15 cellular contexts compared by ENCODE assay signal in genomic region chr11:2522636-2523255, GRCh38.
DNase-seq lines count a peak whose midpoint lies in the region; ATAC-seq, FAIRE-seq and TF ChIP-seq lines count a peak whose summit lies in the region.
"Had no signal": no experiment of that assay in that cellular context is flagged by ENCODE, and none has a peak within 500 bp of the region (broad histone marks: within the 10 kb centered on the region; RNA-seq: fewer than 3 reads in every experiment).

No MANE protein-coding gene starts in this region.

- TF ChIP-seq POLR2A in esophagus muscularis mucosa (IDR thresholded peaks at IDR 0.05; ENCODE audit: low read depth): no peak

- FAIRE-seq in pancreas (lab: Jason Lieb, UNC): no peak
- FAIRE-seq: small intestine had no signal

- TF ChIP-seq CTCF in RWPE2 (IDR thresholded peaks at IDR 0.05; ENCODE audit: poor library complexity, severe bottlenecking): no peak
- no peak for TF ChIP-seq CTCF in esophagus muscularis mucosa (IDR thresholded peaks at IDR 0.05)
- TF ChIP-seq CTCF in pancreas (IDR thresholded peaks at IDR 0.05): no peak

- 81% methylated on average over 17 of the region's 17 CpGs for WGBS in esophagus muscularis mucosa
- WGBS in pancreas, 2 donors: 62 to 73% methylated on average over 17 of the region's 17 CpGs

- H3K4me1 ChIP-seq in RWPE2 (ENCODE audit: insufficient read depth, poor library complexity, severe bottlenecking) (no peaks in the 10 kb centered on the region), esophagus muscularis mucosa (peaks cover 6 to 17% (median 11%) of the 10 kb centered on the region in 4 donors), pancreas (peaks cover 6 to 11% (median 9%) of the 10 kb centered on the region in 3 donors)

- ATAC-seq in RWPE2 (ENCODE audit: low read depth) (no peak), pancreas (no peak), HG02623 (IDR thresholded peaks at IDR 0.05; ENCODE audit: unreplicated experiment) (no peak)

- H3K36me3 ChIP-seq in RWPE2 (ENCODE audit: low read depth) (no peaks in the 10 kb centered on the region), esophagus muscularis mucosa (no peaks in the 10 kb centered on the region), pancreas (no peaks in the 10 kb centered on the region)
- H3K36me3 ChIP-seq: thoracic aorta had no signal

- intact Hi-C loops in esophagus muscularis mucosa (cut with DNase I): no loop called here
- intact Hi-C loops in pancreas (cut with DNase I): no loop called here

- no peaks in the 10 kb centered on the region for H3K9me3 ChIP-seq in RWPE2 (ENCODE audit: severe bottlenecking)
- no peaks in the 10 kb centered on the region for H3K9me3 ChIP-seq in esophagus muscularis mucosa
- no peaks in the 10 kb centered on the region for H3K9me3 ChIP-seq in pancreas
- H3K9me3 ChIP-seq: thoracic aorta had no signal

- H3K4me3 ChIP-seq in RWPE2 (ENCODE audit: severe bottlenecking): no peak overlapping the region
- no peak overlapping the region for H3K4me3 ChIP-seq in esophagus muscularis mucosa
- H3K4me3 ChIP-seq in pancreas: no peak overlapping the region
- H3K4me3 ChIP-seq: thoracic aorta had no signal

- TF ChIP-seq EP300 in esophagus muscularis mucosa (IDR thresholded peaks at IDR 0.05): no peak

- H3K27ac ChIP-seq in RWPE2 (ENCODE audit: poor library complexity, severe bottlenecking) (no peak overlapping the region), esophagus muscularis mucosa (replicated peaks in 1 of 4) (no peak overlapping the region), pancreas (no peak overlapping the region)
- H3K27ac ChIP-seq: thoracic aorta had no signal

- peak; percentile 33 for DNase-seq in D341Med (ENCODE audit: low spot score)
- peak; percentile 45 for DNase-seq in RWPE2 (ENCODE audit: low spot score)
- DNase-seq in esophagus muscularis mucosa (ENCODE audit: extremely low spot score): peak; percentile 60
- peak; percentile 2 to 55 (median 14) for DNase-seq in pancreas
- no peak for DNase-seq in NCI-H1105 treated with DMSO at 0.1 percent for 48 hours (lab: John Stamatoyannopoulos, UW)
- no peak for DNase-seq in kidney tubule cell (ENCODE audit: low spot score)
- DNase-seq in DMS114 treated with DMSO at 0.1 percent for 48 hours (lab: John Stamatoyannopoulos, UW; ENCODE audit: unreplicated experiment): no peak
- DNase-seq: activated CD4-positive, CD25-positive, alpha-beta regulatory T cell; Karpas-422; naive B cell; NCI-H2081 treated with DMSO at 0.1 percent for 48 hours; NK-92 treated with Interleukin-12 subunit alpha and Interleukin-12 subunit beta, amount 100 ng/mL, for 24 hours; small intestine had no signal

- H3K27me3 ChIP-seq in RWPE2 (ENCODE audit: insufficient read depth, poor library complexity, severe bottlenecking) (no peaks in the 10 kb centered on the region), esophagus muscularis mucosa (peaks cover 0 to 40% (median 0%) of the 10 kb centered on the region in 4 donors), pancreas (no peaks in the 10 kb centered on the region)

Comparison
In these comparisons a context has a peak if more than half of its experiments do, and no peak if none do; other contexts are left out.
1. DNase-seq: peak in D341Med (single experiment), RWPE2 (single experiment), esophagus muscularis mucosa (single experiment) and pancreas (6 of 6); none in NCI-H1105 treated with DMSO at 0.1 percent for 48 hours (single experiment), kidney tubule cell (single experiment) and DMS114 treated with DMSO at 0.1 percent for 48 hours (single experiment).